In genomic region chr3:138459619-138460535, GRCh38 we compare ENCODE assay signal across 1 cellular context.
TF ChIP-seq lines count a peak whose summit lies in the region.

No MANE protein-coding gene starts in this region.

TF ChIP-seq in SK-N-SH treated with all-trans-retinoic acid at 6 μM for 48 hours, 23 proteins besides CTCF, POLR2A, EP300 and RAD21 (continued from another document):
- TF ChIP-seq, protein P1, sequence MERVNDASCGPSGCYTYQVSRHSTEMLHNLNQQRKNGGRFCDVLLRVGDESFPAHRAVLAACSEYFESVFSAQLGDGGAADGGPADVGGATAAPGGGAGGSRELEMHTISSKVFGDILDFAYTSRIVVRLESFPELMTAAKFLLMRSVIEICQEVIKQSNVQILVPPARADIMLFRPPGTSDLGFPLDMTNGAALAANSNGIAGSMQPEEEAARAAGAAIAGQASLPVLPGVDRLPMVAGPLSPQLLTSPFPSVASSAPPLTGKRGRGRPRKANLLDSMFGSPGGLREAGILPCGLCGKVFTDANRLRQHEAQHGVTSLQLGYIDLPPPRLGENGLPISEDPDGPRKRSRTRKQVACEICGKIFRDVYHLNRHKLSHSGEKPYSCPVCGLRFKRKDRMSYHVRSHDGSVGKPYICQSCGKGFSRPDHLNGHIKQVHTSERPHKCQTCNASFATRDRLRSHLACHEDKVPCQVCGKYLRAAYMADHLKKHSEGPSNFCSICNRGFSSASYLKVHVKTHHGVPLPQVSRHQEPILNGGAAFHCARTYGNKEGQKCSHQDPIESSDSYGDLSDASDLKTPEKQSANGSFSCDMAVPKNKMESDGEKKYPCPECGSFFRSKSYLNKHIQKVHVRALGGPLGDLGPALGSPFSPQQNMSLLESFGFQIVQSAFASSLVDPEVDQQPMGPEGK (CRISPR knock-in tag; IDR thresholded peaks at IDR 0.05; ENCODE audit: borderline replicate concordance), result no peak
- no peak for TF ChIP-seq RARB (CRISPR knock-in tag; IDR thresholded peaks at IDR 0.05)
- TF ChIP-seq TOX (CRISPR knock-in tag; IDR thresholded peaks at IDR 0.05; ENCODE audit: borderline replicate concordance), result no peak
- TF ChIP-seq, protein P2, sequence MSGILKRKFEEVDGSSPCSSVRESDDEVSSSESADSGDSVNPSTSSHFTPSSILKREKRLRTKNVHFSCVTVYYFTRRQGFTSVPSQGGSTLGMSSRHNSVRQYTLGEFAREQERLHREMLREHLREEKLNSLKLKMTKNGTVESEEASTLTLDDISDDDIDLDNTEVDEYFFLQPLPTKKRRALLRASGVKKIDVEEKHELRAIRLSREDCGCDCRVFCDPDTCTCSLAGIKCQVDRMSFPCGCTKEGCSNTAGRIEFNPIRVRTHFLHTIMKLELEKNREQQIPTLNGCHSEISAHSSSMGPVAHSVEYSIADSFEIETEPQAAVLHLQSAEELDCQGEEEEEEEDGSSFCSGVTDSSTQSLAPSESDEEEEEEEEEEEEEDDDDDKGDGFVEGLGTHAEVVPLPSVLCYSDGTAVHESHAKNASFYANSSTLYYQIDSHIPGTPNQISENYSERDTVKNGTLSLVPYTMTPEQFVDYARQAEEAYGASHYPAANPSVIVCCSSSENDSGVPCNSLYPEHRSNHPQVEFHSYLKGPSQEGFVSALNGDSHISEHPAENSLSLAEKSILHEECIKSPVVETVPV (CRISPR knock-in tag; IDR thresholded peaks at IDR 0.05), result no peak
- no peak for TF ChIP-seq GLIS3 (CRISPR knock-in tag; IDR thresholded peaks at IDR 0.05)
- TF ChIP-seq POU6F1 (CRISPR knock-in tag; IDR thresholded peaks at IDR 0.05; ENCODE audit: borderline replicate concordance, low read depth), result no peak
- TF ChIP-seq ZNF70 (CRISPR knock-in tag; IDR thresholded peaks at IDR 0.05), result no peak
- no peak for TF ChIP-seq ZNF565 (CRISPR knock-in tag; conservative IDR thresholded peaks at IDR 0.05; ENCODE audit: low read depth)
- TF ChIP-seq OSR1 (CRISPR knock-in tag; IDR thresholded peaks at IDR 0.05), result no peak
- no peak for TF ChIP-seq ZFP3 (CRISPR knock-in tag; IDR thresholded peaks at IDR 0.05)
- TF ChIP-seq ZNF8 (CRISPR knock-in tag; IDR thresholded peaks at IDR 0.05), result no peak
- TF ChIP-seq CSDC2 (CRISPR knock-in tag; IDR thresholded peaks at IDR 0.05), result no peak
- no peak for TF ChIP-seq PPARA (CRISPR knock-in tag; IDR thresholded peaks at IDR 0.05; ENCODE audit: borderline replicate concordance)
- TF ChIP-seq ISL1 (CRISPR knock-in tag; IDR thresholded peaks at IDR 0.05), result no peak
- no peak for TF ChIP-seq ZC3H10 (CRISPR knock-in tag; IDR thresholded peaks at IDR 0.05)
- TF ChIP-seq, protein P3, sequence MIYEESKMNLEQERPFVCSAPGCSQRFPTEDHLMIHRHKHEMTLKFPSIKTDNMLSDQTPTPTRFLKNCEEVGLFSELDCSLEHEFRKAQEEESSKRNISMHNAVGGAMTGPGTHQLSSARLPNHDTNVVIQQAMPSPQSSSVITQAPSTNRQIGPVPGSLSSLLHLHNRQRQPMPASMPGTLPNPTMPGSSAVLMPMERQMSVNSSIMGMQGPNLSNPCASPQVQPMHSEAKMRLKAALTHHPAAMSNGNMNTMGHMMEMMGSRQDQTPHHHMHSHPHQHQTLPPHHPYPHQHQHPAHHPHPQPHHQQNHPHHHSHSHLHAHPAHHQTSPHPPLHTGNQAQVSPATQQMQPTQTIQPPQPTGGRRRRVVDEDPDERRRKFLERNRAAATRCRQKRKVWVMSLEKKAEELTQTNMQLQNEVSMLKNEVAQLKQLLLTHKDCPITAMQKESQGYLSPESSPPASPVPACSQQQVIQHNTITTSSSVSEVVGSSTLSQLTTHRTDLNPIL (CRISPR knock-in tag; IDR thresholded peaks at IDR 0.05; ENCODE audit: low read depth), result no peak
- no peak for TF ChIP-seq ARNTL (CRISPR knock-in tag; IDR thresholded peaks at IDR 0.05; ENCODE audit: borderline replicate concordance, low read depth)
TF ChIP-seq in SK-N-SH treated with all-trans-retinoic acid at 6 μM for 48 hours: peak in this region for 0.
